In genomic region chr1:1573843-1574720, GRCh38 we compare ENCODE assay signal across 1 cellular context.
TF ChIP-seq lines count a peak whose summit lies in the region.

No MANE protein-coding gene starts in this region.

TF ChIP-seq in IMR-90, 13 proteins besides CTCF, POLR2A, EP300 and RAD21:
- peak; percentile 54 for TF ChIP-seq MXI1 (IDR thresholded peaks at IDR 0.05; ENCODE audit: borderline replicate concordance, low read depth, low read length)
- TF ChIP-seq BHLHE40 (IDR thresholded peaks at IDR 0.05; ENCODE audit: low read depth, low read length), result no peak
